8 cellular contexts compared by ENCODE assay signal in genomic region chr17:37358098-37358829, GRCh38. TPM values are rescaled to one million over a fixed set of nuclear protein-coding genes. Genes with fewer than 3 reads are reported as not detected.
DNase-seq lines count a peak whose midpoint lies in the region; ATAC-seq and TF ChIP-seq lines count a peak whose summit lies in the region.

No MANE protein-coding gene starts in this region.

- peak overlapping the region; percentile 91 for H3K27ac Mint-ChIP-seq in activated T-cell treated with anti-CD3 and anti-CD28 coated beads, Interleukin-2, amount 50 U/mL, for 24 hours
- peak overlapping the region; percentile 20 to 89 (median 56) for H3K27ac Mint-ChIP-seq in naive B cell

- H3K9me3 ChIP-seq in stomach smooth muscle (ENCODE audit: control insufficient read depth in 2 of 2, low read length in 2 of 2), result no peaks in the 10 kb centered on the region

- no peaks in the 10 kb centered on the region for H3K9me3 Mint-ChIP-seq in activated T-cell treated with anti-CD3 and anti-CD28 coated beads, Interleukin-2, amount 50 U/mL, for 24 hours
- no peaks in the 10 kb centered on the region for H3K9me3 Mint-ChIP-seq in naive B cell

- H3K9ac ChIP-seq in stomach smooth muscle (ENCODE audit: low read length in 2 of 2), result peak overlapping the region; percentile 78 to 81

- no peak for TF ChIP-seq CTCF in fibroblast of mammary gland (conservative IDR thresholded peaks at IDR 0.05; ENCODE audit: control insufficient read depth, insufficient read depth, low read depth, low read length)

- peaks cover 33% of the 10 kb centered on the region for H3K36me3 Mint-ChIP-seq in activated T-cell treated with anti-CD3 and anti-CD28 coated beads, Interleukin-2, amount 50 U/mL, for 24 hours (ENCODE audit: low read depth)
- H3K36me3 Mint-ChIP-seq in naive B cell, result no peaks in the 10 kb centered on the region

- H3K4me1 Mint-ChIP-seq in activated T-cell treated with anti-CD3 and anti-CD28 coated beads, Interleukin-2, amount 50 U/mL, for 24 hours (ENCODE audit: low read depth), result peaks cover 30% of the 10 kb centered on the region
- H3K4me1 Mint-ChIP-seq in naive B cell, result peaks cover 19 to 25% (median 19%) of the 10 kb centered on the region in 3 donors

- peaks cover 10% of the 10 kb centered on the region for H3K4me1 ChIP-seq in stomach smooth muscle (ENCODE audit: control insufficient read depth, insufficient read depth, low read length)

- H3K27me3 ChIP-seq in stomach smooth muscle (ENCODE audit: control insufficient read depth in 1 of 2, insufficient read depth in 2 of 2, low read length in 2 of 2), result no peaks in the 10 kb centered on the region

- H3K27me3 Mint-ChIP-seq in activated T-cell treated with anti-CD3 and anti-CD28 coated beads, Interleukin-2, amount 50 U/mL, for 24 hours, result no peaks in the 10 kb centered on the region
- no peaks in the 10 kb centered on the region for H3K27me3 Mint-ChIP-seq in naive B cell

- peak overlapping the region; percentile 79 for H3K27ac ChIP-seq in stomach smooth muscle (ENCODE audit: low read length)

- DNase-seq in activated gamma-delta T cell treated with Interleukin-2 at 50 U/mL for 16 hours (peak; percentile 4), activated gamma-delta T cell (lab: John Stamatoyannopoulos, UW) (no peak), NCI-H69 (lab: John Stamatoyannopoulos, UW) (peak; percentile 87), fibroblast of mammary gland (ENCODE audit: low read depth) (peak; percentile 42), naive B cell (no peak)
- peak; percentile 67 for DNase-seq in activated T-cell treated with anti-CD3 and anti-CD28 coated beads, Interleukin-2, amount 50 U/mL, for 24 hours

- H3K4me3 ChIP-seq in fibroblast of mammary gland (ENCODE audit: control insufficient read depth, low read depth, low read length) (peak overlapping the region; percentile 94), stomach smooth muscle (ENCODE audit: low read length in 2 of 2) (peak overlapping the region; percentile 59 to 82)

- no peaks in the 10 kb centered on the region for H3K36me3 ChIP-seq in stomach smooth muscle (ENCODE audit: control insufficient read depth in 2 of 2, insufficient read depth in 2 of 2, low read length in 2 of 2)

- H3K4me3 Mint-ChIP-seq in activated T-cell treated with anti-CD3 and anti-CD28 coated beads, Interleukin-2, amount 50 U/mL, for 24 hours, result peak overlapping the region; percentile 95
- peak overlapping the region; percentile 80 to 91 (median 88) for H3K4me3 Mint-ChIP-seq in naive B cell

- ATAC-seq in HG03175 (IDR thresholded peaks at IDR 0.05; ENCODE audit: unreplicated experiment) (peak; percentile 15), naive B cell (ENCODE audit: low read depth in 2 of 2) (no peak)

RNA-seq across cellular contexts. Expression of gene C17orf78, which starts 17.5 kb away (rescaled TPM):
- polyA plus RNA-seq in naive B cell (ENCODE audit: low read depth in 6 of 6), result not detected

RNA-seq across cellular contexts. Expression of gene ACACA, which starts 48.4 kb away (rescaled TPM):
- polyA plus RNA-seq in naive B cell (ENCODE audit: low read depth in 6 of 6), result 10 to 100 TPM in 2 of 6 donors, 1 to 10 TPM in 4; 4.7 to 12.7 (median 7.7) TPM

RNA-seq across cellular contexts. Expression of gene TADA2A, which starts 48.4 kb away (rescaled TPM):
- 10 to 100 TPM in 2 of 6 donors, 1 to 10 TPM in 4; 4.3 to 16.3 (median 6.2) TPM for polyA plus RNA-seq in naive B cell (ENCODE audit: low read depth in 6 of 6)

Comparison
In these comparisons a context has a peak if more than half of its experiments do, and no peak if none do; other contexts are left out.
1. DNase-seq: peak in activated gamma-delta T cell treated with Interleukin-2 at 50 U/mL for 16 hours (single experiment), NCI-H69 (single experiment), activated T-cell treated with anti-CD3 and anti-CD28 coated beads, Interleukin-2, amount 50 U/mL, for 24 hours (single experiment) and fibroblast of mammary gland (single experiment); none in activated gamma-delta T cell (single experiment) and naive B cell (single experiment).